27 cellular contexts compared by ENCODE assay signal in the genomic region with DNA sequence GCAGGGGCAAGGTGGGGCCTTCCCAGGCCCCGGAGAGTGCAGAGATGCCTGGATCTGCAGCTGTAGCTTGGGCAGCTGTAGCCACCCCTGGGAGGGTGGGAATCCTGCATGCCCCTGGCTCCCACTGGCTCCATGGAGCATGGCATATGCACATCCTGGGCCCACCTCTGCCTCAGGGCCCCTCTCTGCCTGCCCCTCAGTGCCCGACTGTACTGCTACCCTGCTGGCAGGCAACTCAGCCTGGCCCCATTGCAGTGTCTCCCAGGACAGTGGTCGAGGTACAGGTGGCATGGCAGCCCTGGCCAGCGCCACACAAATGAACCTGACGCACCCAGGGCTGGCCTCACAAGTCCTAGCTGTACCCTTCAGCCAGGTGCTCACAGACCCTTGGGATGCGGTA.
"Had no signal": no experiment of that assay in that cellular context is flagged by ENCODE, and none has a peak within 500 bp of the region (broad histone marks: within the 10 kb centered on the region; RNA-seq: fewer than 3 reads in every experiment).

No MANE protein-coding gene starts in this region.

- H3K9me3 Mint-ChIP-seq: mesothelial cell of epicardium; stimulated activated memory B cell treated with anti-CD40 and anti-IgM and Interleukin-4, amounts not matched to agents 10 μg/mL and 1 μg/mL and 100 μg/mL, for 72 hours; type B pancreatic cell had no signal

- H3K4me2 ChIP-seq: hepatocyte had no signal

- H3K36me3 ChIP-seq: gastroesophageal sphincter, neutrophil, pancreas had no signal

- ATAC-seq: foreskin keratinocyte; gastroesophageal sphincter; left lobe of liver; pancreas; stimulated activated memory B cell treated with anti-CD40 and anti-IgM and Interleukin-4, amounts not matched to agents 10 μg/mL and 1 μg/mL and 100 μg/mL, for 72 hours; stimulated activated naive CD8-positive, alpha-beta T cell treated with anti-CD3 and anti-CD28 coated beads, Interleukin-15, Interleukin-2, amounts not matched to agents 100 U/mL and 50 U/mL, for 24 hours had no signal

- H2AFZ ChIP-seq: hepatocyte had no signal

- H3K9me3 ChIP-seq: esophagus muscularis mucosa, gastroesophageal sphincter, heart left ventricle, mucosa of descending colon, neutrophil, pancreas, sigmoid colon, testis, tibial artery had no signal

- H3K27ac Mint-ChIP-seq: mesothelial cell of epicardium; naive B cell; stimulated activated memory B cell treated with anti-CD40 and anti-IgM and Interleukin-4, amounts not matched to agents 10 μg/mL and 1 μg/mL and 100 μg/mL, for 72 hours; type B pancreatic cell had no signal

- H3K4me3 Mint-ChIP-seq: mesothelial cell of epicardium; naive B cell; stimulated activated memory B cell treated with anti-CD40 and anti-IgM and Interleukin-4, amounts not matched to agents 10 μg/mL and 1 μg/mL and 100 μg/mL, for 72 hours; type B pancreatic cell had no signal

- H3K36me3 Mint-ChIP-seq: mesothelial cell of epicardium had no signal

- FAIRE-seq: endothelial cell of umbilical vein, kidney, pancreas, urothelium cell line had no signal

- H3K4me3 ChIP-seq: coronary artery, esophagus muscularis mucosa, gastroesophageal sphincter, heart left ventricle, hepatocyte, mucosa of descending colon, pancreas, sigmoid colon, testis, tibial artery had no signal

- H3K27me3 ChIP-seq: esophagus muscularis mucosa, foreskin keratinocyte, gastroesophageal sphincter, heart left ventricle, hepatocyte, neutrophil, pancreas, sigmoid colon, testis, tibial artery had no signal

- DNase-seq: dermis blood vessel endothelial cell; effector memory CD4-positive, alpha-beta T cell; foreskin keratinocyte; kidney; mesenchymal stem cell; mucosa of descending colon; naive B cell; retina; sigmoid colon; stimulated activated CD4-positive, alpha-beta T cell treated with anti-CD3 and anti-CD28 coated beads, Interleukin-4, amount 100 ng/mL, for 4 hours; stimulated activated naive CD8-positive, alpha-beta T cell treated with anti-CD3 and anti-CD28 coated beads, Interleukin-15, Interleukin-2, amounts not matched to agents 100 U/mL and 50 U/mL, for 24 hours; substantia nigra; testis; tibial artery had no signal

- H3K27ac ChIP-seq: coronary artery, esophagus muscularis mucosa, foreskin keratinocyte, gastroesophageal sphincter, heart left ventricle, hepatocyte, neutrophil, pancreas, sigmoid colon, testis, tibial artery had no signal

- H3K27me3 Mint-ChIP-seq: naive B cell; stimulated activated memory B cell treated with anti-CD40 and anti-IgM and Interleukin-4, amounts not matched to agents 10 μg/mL and 1 μg/mL and 100 μg/mL, for 72 hours; type B pancreatic cell had no signal

- H3K4me1 ChIP-seq: pancreas, testis had no signal
